Comparison of ENCODE assay signal across 8 cellular contexts in the genomic region with DNA sequence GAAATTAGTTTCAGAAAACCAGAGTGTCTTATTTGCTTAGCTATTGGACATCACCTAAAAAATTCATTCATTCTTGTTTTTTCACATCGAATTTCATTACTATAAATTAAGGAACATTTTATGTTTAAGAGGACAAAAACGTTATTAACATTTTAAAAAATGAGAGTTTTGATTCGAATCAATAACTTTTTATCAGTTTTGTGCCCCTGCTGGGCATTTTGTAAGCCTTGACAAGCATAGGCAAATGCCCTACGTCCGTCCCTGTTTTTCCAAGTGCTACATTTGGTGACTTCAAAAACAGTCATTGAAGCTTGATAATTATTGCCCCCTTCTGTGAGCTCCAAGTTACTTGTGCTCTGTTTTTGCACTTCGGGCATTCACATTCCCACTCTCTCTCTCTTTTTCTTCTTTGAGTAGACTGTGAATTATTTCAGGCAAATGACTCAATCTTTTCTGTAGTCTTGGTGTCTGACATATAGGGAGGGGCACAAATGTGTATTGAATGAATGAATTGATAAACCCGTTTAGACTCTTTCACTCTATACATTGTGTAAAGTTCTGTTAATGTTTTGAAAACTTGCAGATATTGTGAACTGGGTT. TPM values are rescaled to one million over a fixed set of nuclear protein-coding genes. Genes with fewer than 3 reads are reported as not detected.
A peak's percentile ranks its signal among the peaks of the same experiment; 100 is the strongest.
DNase-seq lines count a peak whose midpoint lies in the region; ATAC-seq and TF ChIP-seq lines count a peak whose summit lies in the region.

No MANE protein-coding gene starts in this region.

- peak; percentile 63 for DNase-seq in GM23248
- DNase-seq in hepatic stellate cell (ENCODE audit: low spot score) = peak; percentile 9
- no peak for DNase-seq in NCI-H2107 treated with DMSO at 0.1 percent for 48 hours (lab: John Stamatoyannopoulos, UW; ENCODE audit: unreplicated experiment)
- no peak for DNase-seq in NCI-H2196 treated with DMSO at 0.1 percent for 48 hours (lab: John Stamatoyannopoulos, UW; ENCODE audit: unreplicated experiment)

- H3K9ac ChIP-seq in GM23248 = peak overlapping the region; percentile 99

- no peak for TF ChIP-seq CTCF in WI38 (IDR thresholded peaks at IDR 0.05; ENCODE audit: low read depth, low read length)

- peaks cover 9% of the 10 kb centered on the region for H3F3A ChIP-seq in GM23248 (ENCODE audit: insufficient read depth)

- H2AFZ ChIP-seq in ACC112 (ENCODE audit: low read length, unreplicated experiment) (peak overlapping the region; percentile 95), GM23248 (peak overlapping the region; percentile 77)

- WGBS in GM23248 (ENCODE audit: low coverage in 1 of 2, low lambda C conversion rate in 2 of 2, missing lambda C conversion rate in 2 of 2), 2 experiments = 0 to 1% methylated on average over 7 of the region's 7 CpGs

- H3K4me1 ChIP-seq in ACC112 (ENCODE audit: control insufficient read depth, insufficient read depth, low read length, unreplicated experiment) (peaks cover 9% of the 10 kb centered on the region), GM23248 (ENCODE audit: insufficient read depth) (peaks cover 21% of the 10 kb centered on the region)

- H3K36me3 ChIP-seq in ACC112 (ENCODE audit: insufficient read depth, low read length) = peaks cover 18% of the 10 kb centered on the region; the same call in 1 of the 2 replicates
- H3K36me3 ChIP-seq in GM23248 (ENCODE audit: low read depth) = peaks cover 20% of the 10 kb centered on the region

- H3K9me3 ChIP-seq in GM23248 (ENCODE audit: low read depth) = no peaks in the 10 kb centered on the region

- ATAC-seq in GM18873 (IDR thresholded peaks at IDR 0.05; ENCODE audit: low FRiP score, unreplicated experiment) = no peak

- H3K9me2 ChIP-seq in GM23248 (ENCODE audit: insufficient read depth) = no peaks in the 10 kb centered on the region

- H3K79me2 ChIP-seq in ACC112 (ENCODE audit: control insufficient read depth, insufficient read depth, low read length, unreplicated experiment) (peaks cover 68% of the 10 kb centered on the region), GM23248 (ENCODE audit: insufficient read depth) (peaks cover 95% of the 10 kb centered on the region)

- H3K27me3 ChIP-seq in ACC112 (ENCODE audit: insufficient read depth, low read length) (no peaks in the 10 kb centered on the region), GM23248 (replicated peaks; ENCODE audit: insufficient read depth) (no peaks in the 10 kb centered on the region)

- H3K4me3 ChIP-seq in ACC112 (ENCODE audit: low read depth, low read length) (peak overlapping the region; percentile 100), GM23248 (peak overlapping the region; percentile 86), WI38 (ENCODE audit: low read depth, low read length) (peak overlapping the region; percentile 98), skin epidermis (peak overlapping the region; percentile 81 to 100 (median 98))

- in situ Hi-C loops in GM23248 (cut with MboI) = loop anchor here (10.0 kb wide), 1 partner anchor 221 kb away; no protein-coding TSS in a partner anchor

- H4K20me1 ChIP-seq in GM23248 (ENCODE audit: insufficient read depth) = no peaks in the 10 kb centered on the region

- H3K27ac ChIP-seq in ACC112 (ENCODE audit: low read depth, low read length) = peak overlapping the region; percentile 45; the same call in 1 of the 2 replicates
- H3K27ac ChIP-seq in GM23248 = peak overlapping the region; percentile 99
- peak overlapping the region in 9 of 21 experiments; percentile 9 to 91 (median 87) for H3K27ac ChIP-seq in skin epidermis

- H3K4me2 ChIP-seq in GM23248 (ENCODE audit: unreplicated experiment) = peak overlapping the region; percentile 93

RNA-seq across cellular contexts. Expression of gene APAF1, which starts 1.2 kb away (rescaled TPM):
- 23.4 and 24.5 TPM in 2 replicates for total RNA-seq in GM23248 (2014; rRNA removed; shearing (Covaris generic))
- 6.8 and 8.3 TPM in 2 replicates for polyA plus RNA-seq in GM23248 (2016; fragmentation: Nextera tagmentation; extraction: Ambion mirVana)

RNA-seq across cellular contexts. Expression of gene IKBIP, which starts 1.7 kb away (rescaled TPM):
- 115 and 125 TPM in 2 replicates for total RNA-seq in GM23248 (2014; rRNA removed; shearing (Covaris generic))
- 121 and 122 TPM in 2 replicates for polyA plus RNA-seq in GM23248 (2016; fragmentation: Nextera tagmentation; extraction: Ambion mirVana)

RNA-seq across cellular contexts. Expression of gene SLC25A3, which starts 52.8 kb away (rescaled TPM):
- 941 and 1,024 TPM in 2 replicates for total RNA-seq in GM23248 (2014; rRNA removed; shearing (Covaris generic))
- polyA plus RNA-seq in GM23248 (2016; fragmentation: Nextera tagmentation; extraction: Ambion mirVana) = 472 and 480 TPM in 2 replicates

Comparison
In these comparisons a context has a peak if more than half of its experiments do, and no peak if none do; other contexts are left out.
1. DNase-seq: peak in GM23248 (single experiment) and hepatic stellate cell (single experiment); none in NCI-H2107 treated with DMSO at 0.1 percent for 48 hours (single experiment) and NCI-H2196 treated with DMSO at 0.1 percent for 48 hours (single experiment).
2. Peak in every context shown above with its lines, with median percentiles within 50 percentile points of each other: H3K4me3 ChIP-seq.